1 cellular context compared by ENCODE assay signal in the genomic region with DNA sequence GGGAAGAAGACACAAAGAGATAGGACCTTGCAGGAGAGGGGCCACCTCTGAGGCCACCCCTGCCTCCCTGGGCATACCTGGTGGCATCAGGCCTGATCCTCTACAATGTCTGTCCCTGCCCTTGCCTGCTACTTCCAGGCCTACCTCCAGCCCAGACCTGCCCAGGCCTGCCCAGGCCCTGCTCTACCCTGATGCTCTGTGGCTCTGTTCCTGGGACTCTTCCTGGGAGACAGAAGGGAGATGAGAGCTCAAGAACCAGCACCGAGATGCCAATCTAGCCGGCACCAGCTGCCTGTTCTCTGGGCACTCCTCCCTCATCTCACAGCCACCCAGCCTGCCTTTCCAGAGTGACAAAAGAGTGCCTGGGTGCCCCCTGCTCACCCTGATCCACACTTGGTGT.
TF ChIP-seq lines count a peak whose summit lies in the region.

No MANE protein-coding gene starts in this region.

TF ChIP-seq in H1, 55 proteins besides CTCF, POLR2A, EP300 and RAD21:
- TF ChIP-seq SP4 (IDR thresholded peaks at IDR 0.05; ENCODE audit: low read length) (no peak), FOSL1 (IDR thresholded peaks at IDR 0.05; ENCODE audit: insufficient read depth, low read depth, low read length) (no peak), SUZ12 (IDR thresholded peaks at IDR 0.05; ENCODE audit: low read length) (no peak), KDM5A (IDR thresholded peaks at IDR 0.05; ENCODE audit: low read length) (no peak), NANOG (IDR thresholded peaks at IDR 0.05; ENCODE audit: insufficient read depth, low read depth, low read length, poor library complexity, severe bottlenecking) (no peak), GTF2F1 (IDR thresholded peaks at IDR 0.05; ENCODE audit: borderline replicate concordance, low read depth, low read length) (no peak), CEBPB (IDR thresholded peaks at IDR 0.05; ENCODE audit: low read depth, low read length) (no peak), EZH2 (IDR thresholded peaks at IDR 0.05; ENCODE audit: low read depth, low read length, severe bottlenecking) (no peak), E2F6 (IDR thresholded peaks at IDR 0.05) (no peak)
TF ChIP-seq in H1: peak in this region for 0.
